Comparison of ENCODE assay signal across 28 cellular contexts in genomic region chr18:57942493-57942892, GRCh38.
DNase-seq lines count a peak whose midpoint lies in the region; ATAC-seq, FAIRE-seq and TF ChIP-seq lines count a peak whose summit lies in the region.
"Had no signal": no experiment of that assay in that cellular context is flagged by ENCODE, and none has a peak within 500 bp of the region (broad histone marks: within the 10 kb centered on the region; RNA-seq: fewer than 3 reads in every experiment).

No MANE protein-coding gene starts in this region.

- H3K4me2 ChIP-seq in mammary epithelial cell (ENCODE audit: insufficient read depth, low read depth, low read length) (peak overlapping the region; percentile 38), keratinocyte (ENCODE audit: control insufficient read depth, extremely low read depth, insufficient read depth, low read depth, low read length) (peak overlapping the region; percentile 65)
- H3K4me2 ChIP-seq: PC-9, smooth muscle cell had no signal

- H3K27ac ChIP-seq in mammary epithelial cell (ENCODE audit: insufficient read depth, low read depth, low read length) = peak overlapping the region; percentile 75
- H3K27ac ChIP-seq in keratinocyte (ENCODE audit: control insufficient read depth, insufficient read depth, low read length) = peak overlapping the region; percentile 61
- no peak overlapping the region for H3K27ac ChIP-seq in upper lobe of left lung
- H3K27ac ChIP-seq: ascending aorta, parathyroid adenoma, PC-9, right atrium auricular region, stomach, tibial nerve had no signal

- peaks cover 2% of the 10 kb centered on the region for H3K9me1 ChIP-seq in keratinocyte (ENCODE audit: control insufficient read depth, extremely low read depth, insufficient read depth, low read length)

- dilution Hi-C loops in mammary epithelial cell (cut with HindIII; ENCODE audit: low sequenced_read_pairs) = no loop called here
- dilution Hi-C loops in keratinocyte (cut with MboI; ENCODE audit: extremely low pct_ligation_motif_present, low sequenced_read_pairs) = no loop called here

- H2AFZ ChIP-seq in mammary epithelial cell (ENCODE audit: low read depth, low read length) = peak overlapping the region; percentile 53
- no peak overlapping the region for H2AFZ ChIP-seq in keratinocyte (ENCODE audit: control insufficient read depth, low read length)
- H2AFZ ChIP-seq: parathyroid adenoma, PC-9 had no signal

- TF ChIP-seq POLR2A in upper lobe of left lung (IDR thresholded peaks at IDR 0.05) = no peak

- H4K20me1 ChIP-seq in mammary epithelial cell (ENCODE audit: insufficient read depth, low read length) (no peaks in the 10 kb centered on the region), keratinocyte (ENCODE audit: control insufficient read depth, extremely low read depth, insufficient read depth, low read length) (no peaks in the 10 kb centered on the region)

- no peak overlapping the region for H3K4me3 ChIP-seq in H7 (ENCODE audit: insufficient read depth, low read depth, low read length)
- no peak overlapping the region for H3K4me3 ChIP-seq in mammary epithelial cell (replicated peaks in 1 of 3; ENCODE audit: insufficient read depth in 1 of 3, low read depth in 2 of 3, low read length in 3 of 3)
- no peak overlapping the region for H3K4me3 ChIP-seq in keratinocyte (ENCODE audit: control insufficient read depth in 2 of 3, extremely low read depth in 1 of 3, insufficient read depth in 2 of 3, low read depth in 1 of 3, low read length in 3 of 3)
- H3K4me3 ChIP-seq in upper lobe of left lung = no peak overlapping the region
- H3K4me3 ChIP-seq: ascending aorta, lung, PC-9, right atrium auricular region, smooth muscle cell, stomach, tibial nerve had no signal

- no peaks in the 10 kb centered on the region for H3K9me3 ChIP-seq in mammary epithelial cell (replicated peaks; ENCODE audit: insufficient read depth, low read length)
- H3K9me3 ChIP-seq in keratinocyte (ENCODE audit: control insufficient read depth, low read depth, low read length) = no peaks in the 10 kb centered on the region
- H3K9me3 ChIP-seq in upper lobe of left lung = no peaks in the 10 kb centered on the region
- H3K9me3 ChIP-seq: ascending aorta, right atrium auricular region, stomach, tibial nerve had no signal

- H3K9ac ChIP-seq in mammary epithelial cell (ENCODE audit: insufficient read depth, low read length) (peak overlapping the region; percentile 30), keratinocyte (ENCODE audit: control insufficient read depth, extremely low read depth, insufficient read depth, low read length) (peak overlapping the region; percentile 34)
- H3K9ac ChIP-seq: parathyroid adenoma had no signal

- CTCF ChIA-PET in mammary epithelial cell (lab: Charles Lee; ENCODE audit: low non-redundant PET) = no interaction called here

- DNase-seq in H7 (peak; percentile 51), NCI-H524 (lab: John Stamatoyannopoulos, UW) (peak; percentile 83 to 92), mammary epithelial cell (no peak), keratinocyte (ENCODE audit: low read depth, low spot score) (no peak), upper lobe of left lung (no peak), islet precursor cell (no peak)
- DNase-seq: activated CD4-positive, alpha-beta T cell treated with anti-CD3 and anti-CD28 coated beads for 4 hours; activated effector memory CD4-positive, alpha-beta T cell treated with Interleukin-2 at 50 U/mL for 16 hours; activated naive CD8-positive, alpha-beta T cell treated with anti-CD3 and anti-CD28 coated beads, Interleukin-2, amount 10 ng/mL, durations not matched to agents 7 days and 5 days; activated T-cell treated with anti-CD3 and anti-CD28 coated beads for 4 hours; C1 segment of cervical spinal cord; Calu3; caudate nucleus; cortex of kidney; kidney glomerular epithelial cell; NCI-H1930; NCI-H345; PC-9; SHP77; stimulated activated CD4-positive, alpha-beta T cell treated with anti-CD3 and anti-CD28 coated beads, Interleukin-1b, Interleukin-23, amount 100 ng/mL, for 48 hours; stomach had no signal

- H3K36me3 ChIP-seq in H7 (replicated peaks; ENCODE audit: control insufficient read depth, insufficient read depth, low read length) (no peaks in the 10 kb centered on the region), mammary epithelial cell (ENCODE audit: insufficient read depth, low read length) (no peaks in the 10 kb centered on the region), keratinocyte (ENCODE audit: control insufficient read depth in 2 of 2, extremely low read depth in 1 of 2, insufficient read depth in 2 of 2, low read length in 2 of 2) (no peaks in the 10 kb centered on the region), upper lobe of left lung (no peaks in the 10 kb centered on the region)
- H3K36me3 ChIP-seq: ascending aorta, right atrium auricular region, stomach, tibial nerve had no signal

- BruUV-seq in mammary epithelial cell (replicated peaks; lab: Mats Ljungman, UMichigan) = no TSS peak

- H3K79me2 ChIP-seq in mammary epithelial cell (ENCODE audit: insufficient read depth, low read length) = no peaks in the 10 kb centered on the region
- H3K79me2 ChIP-seq in keratinocyte (ENCODE audit: control insufficient read depth, insufficient read depth, low read length) = no peaks in the 10 kb centered on the region
- H3K79me2 ChIP-seq: parathyroid adenoma had no signal

- intact Hi-C loops in mammary epithelial cell (cut with micrococcal nuclease) = loop anchor here (2.0 kb wide), 1 partner anchor 20 kb away; no protein-coding TSS in a partner anchor

- no peak for TF ChIP-seq EP300 in upper lobe of left lung (IDR thresholded peaks at IDR 0.05)

- TF ChIP-seq CTCF in mammary epithelial cell (conservative IDR thresholded peaks at IDR 0.05 in 1 of 2, IDR thresholded peaks at IDR 0.05 in 1 of 2; ENCODE audit: extremely low read depth in 1 of 2, insufficient read depth in 1 of 2, low read depth in 1 of 2, low read length in 2 of 2) = no peak
- TF ChIP-seq CTCF in keratinocyte (optimal IDR thresholded peaks at IDR 0.05 in 1 of 3, IDR thresholded peaks at IDR 0.05 in 1 of 3, conservative IDR thresholded peaks at IDR 0.05 in 1 of 3; ENCODE audit: extremely low read depth in 1 of 3, insufficient read depth in 2 of 3, low read length in 3 of 3) = no peak
- no peak for TF ChIP-seq CTCF in upper lobe of left lung (IDR thresholded peaks at IDR 0.05)

- H3K27me3 ChIP-seq in H7 (ENCODE audit: control insufficient read depth, insufficient read depth, low read length) (no peaks in the 10 kb centered on the region; the same call in 1 of the 2 replicates), mammary epithelial cell (ENCODE audit: insufficient read depth, low read length) (no peaks in the 10 kb centered on the region), keratinocyte (ENCODE audit: control insufficient read depth, extremely low read depth, insufficient read depth, low read length) (no peaks in the 10 kb centered on the region), upper lobe of left lung (no peaks in the 10 kb centered on the region)
- H3K27me3 ChIP-seq: ascending aorta, right atrium auricular region, stomach, tibial nerve had no signal

- peaks cover 40% of the 10 kb centered on the region for H3K4me1 ChIP-seq in mammary epithelial cell (ENCODE audit: insufficient read depth, low read length)
- H3K4me1 ChIP-seq in keratinocyte (ENCODE audit: control insufficient read depth, extremely low read depth, insufficient read depth, low read length) = peaks cover 41% of the 10 kb centered on the region
- H3K4me1 ChIP-seq in upper lobe of left lung = no peaks in the 10 kb centered on the region
- H3K4me1 ChIP-seq: ascending aorta, parathyroid adenoma, right atrium auricular region, stomach, tibial nerve had no signal

- in situ Hi-C loops in mammary epithelial cell (cut with MboI; ENCODE audit: low sequenced_read_pairs in 2 of 2) = no loop called here

- ATAC-seq in HG03108 (IDR thresholded peaks at IDR 0.05; ENCODE audit: unreplicated experiment) = no peak
- ATAC-seq in upper lobe of left lung (ENCODE audit: low FRiP score in 2 of 2) = no peak

- 33% methylated on average over 1 of the region's 1 CpG for WGBS in mammary epithelial cell (ENCODE audit: low coverage, missing lambda C conversion rate)
- WGBS in upper lobe of left lung, 2 donors = 89 to 97% methylated on average over 1 of the region's 1 CpG

- FAIRE-seq in keratinocyte (lab: Jason Lieb, UNC) = no peak

Comparison
In these comparisons a context has a peak if more than half of its experiments do, and no peak if none do; other contexts are left out.
1. DNase-seq: peak in H7 (single experiment) and NCI-H524 (2 of 2); none in mammary epithelial cell (single experiment), keratinocyte (single experiment), upper lobe of left lung (0 of 2) and islet precursor cell (single experiment).
2. H3K27ac ChIP-seq: peak in mammary epithelial cell (single experiment) and keratinocyte (single experiment); none in upper lobe of left lung (0 of 4).